ENCODE assay signal across 9 cellular contexts in genomic region chr14:101721951-101722661, GRCh38. TPM values are rescaled to one million over a fixed set of nuclear protein-coding genes. Genes with fewer than 3 reads are reported as not detected.
DNase-seq lines count a peak whose midpoint lies in the region; ATAC-seq and TF ChIP-seq lines count a peak whose summit lies in the region.
"Had no signal": no experiment of that assay in that cellular context is flagged by ENCODE, and none has a peak within 500 bp of the region (broad histone marks: within the 10 kb centered on the region; RNA-seq: fewer than 3 reads in every experiment).

No MANE protein-coding gene starts in this region.

- H3K27ac ChIP-seq in left ventricle myocardium inferior (replicated peaks), result peak overlapping the region; percentile 59
- H3K27ac ChIP-seq: KMS-11 had no signal

- peak overlapping the region; percentile 0; the same call in 1 of the 2 replicates for H3K4me3 ChIP-seq in GM12865 (ENCODE audit: low read depth, low read length)
- peak overlapping the region; percentile 17 for H3K4me3 ChIP-seq in left ventricle myocardium inferior

- H3K4me1 Mint-ChIP-seq in activated T-cell treated with anti-CD3 and anti-CD28 coated beads, Interleukin-2, amount 50 U/mL, for 4 hours (ENCODE audit: low read depth), result peaks cover 62% of the 10 kb centered on the region

- intact Hi-C loops in left ventricle myocardium inferior (cut with micrococcal nuclease), result no loop called here

- H3K27me3 Mint-ChIP-seq in activated T-cell treated with anti-CD3 and anti-CD28 coated beads, Interleukin-2, amount 50 U/mL, for 4 hours (ENCODE audit: low read depth), result no peaks in the 10 kb centered on the region

- H3K9me3 ChIP-seq in left ventricle myocardium inferior (replicated peaks), result no peaks in the 10 kb centered on the region

- DNase-seq in GM12865 (ENCODE audit: low read depth), result peak; percentile 52
- peak; percentile 21 for DNase-seq in NK-92 (lab: John Stamatoyannopoulos, UW; ENCODE audit: unreplicated experiment)
- peak; percentile 69 for DNase-seq in activated T-cell treated with anti-CD3 and anti-CD28 coated beads, Interleukin-2, amount 50 U/mL, for 4 hours
- DNase-seq in left ventricle myocardium inferior, result no peak
- DNase-seq in stimulated activated CD4-positive, alpha-beta T cell treated with anti-CD3 and anti-CD28 coated beads, Interleukin-2, amount 100 ng/mL, for 48 hours, result peak; percentile 40 to 43
- no peak for DNase-seq in NCI-H446 treated with DMSO at 0.1 percent for 48 hours (lab: John Stamatoyannopoulos, UW)
- DNase-seq in NCI-H748 (lab: John Stamatoyannopoulos, UW; ENCODE audit: unreplicated experiment), result no peak

- TF ChIP-seq CTCF in GM12865 (IDR thresholded peaks at IDR 0.05; ENCODE audit: insufficient read depth, low read depth, low read length, missing control alignments) (no peak), left ventricle myocardium inferior (IDR thresholded peaks at IDR 0.05; ENCODE audit: borderline replicate concordance) (no peak)

- peak overlapping the region; percentile 80 for H3K4me3 Mint-ChIP-seq in activated T-cell treated with anti-CD3 and anti-CD28 coated beads, Interleukin-2, amount 50 U/mL, for 4 hours

- no peaks in the 10 kb centered on the region for H3K9me3 Mint-ChIP-seq in activated T-cell treated with anti-CD3 and anti-CD28 coated beads, Interleukin-2, amount 50 U/mL, for 4 hours

- H3K36me3 Mint-ChIP-seq in activated T-cell treated with anti-CD3 and anti-CD28 coated beads, Interleukin-2, amount 50 U/mL, for 4 hours (ENCODE audit: insufficient read depth), result no peaks in the 10 kb centered on the region

- H3K4me1 ChIP-seq in left ventricle myocardium inferior, result peaks cover 30% of the 10 kb centered on the region

- ATAC-seq in activated T-cell treated with anti-CD3 and anti-CD28 coated beads, Interleukin-2, amount 50 U/mL, for 4 hours, result peak; percentile 83 to 87
- ATAC-seq in HG03565 (IDR thresholded peaks at IDR 0.05; ENCODE audit: unreplicated experiment), result no peak

- no peaks in the 10 kb centered on the region for H3K27me3 ChIP-seq in left ventricle myocardium inferior (ENCODE audit: low read depth)

- no peaks in the 10 kb centered on the region for H3K36me3 ChIP-seq in left ventricle myocardium inferior

RNA-seq across cellular contexts. Expression of gene PPP2R5C, which starts 39.4 kb away (rescaled TPM):
- 100 to 1,000 TPM; 160 to 180 (median 173) TPM for total RNA-seq in activated T-cell treated with anti-CD3 and anti-CD28 coated beads, Interleukin-2, amount 50 U/mL, for 4 hours
- 198 TPM for total RNA-seq in left ventricle myocardium inferior

Comparison
In these comparisons a context has a peak if more than half of its experiments do, and no peak if none do; other contexts are left out.
1. DNase-seq: peak in GM12865 (single experiment), NK-92 (single experiment), activated T-cell treated with anti-CD3 and anti-CD28 coated beads, Interleukin-2, amount 50 U/mL, for 4 hours (single experiment) and stimulated activated CD4-positive, alpha-beta T cell treated with anti-CD3 and anti-CD28 coated beads, Interleukin-2, amount 100 ng/mL, for 48 hours (2 of 2); none in left ventricle myocardium inferior (single experiment), NCI-H446 treated with DMSO at 0.1 percent for 48 hours (single experiment) and NCI-H748 (single experiment).